In the genomic region with DNA sequence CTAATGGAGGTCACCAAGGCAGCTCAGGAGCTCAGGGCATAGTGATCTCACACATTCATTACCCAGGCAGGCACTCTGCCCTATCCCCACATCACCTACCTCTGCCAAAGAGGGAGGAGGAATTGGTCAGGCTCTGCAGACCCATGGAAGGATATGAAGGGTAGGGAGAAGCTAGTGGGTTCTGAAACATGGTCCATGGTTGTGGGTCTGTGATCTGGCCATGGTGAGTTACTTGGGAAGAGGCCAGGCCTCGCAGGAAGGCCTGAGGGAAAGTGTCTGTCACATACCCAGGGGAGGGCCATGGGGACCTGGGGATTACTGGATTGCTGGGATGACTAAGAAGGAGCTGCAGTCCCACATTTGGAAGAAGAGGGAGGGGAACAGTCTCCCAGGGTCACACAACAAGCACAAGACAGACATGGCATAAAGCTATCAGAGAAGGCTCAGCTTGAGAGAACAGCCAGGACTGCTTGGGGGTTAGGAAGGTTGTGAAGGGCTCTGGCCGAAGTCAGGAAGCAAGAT, we compare ENCODE assay signal across 21 cellular contexts. TPM values are rescaled to one million over a fixed set of nuclear protein-coding genes. Genes with fewer than 3 reads are reported as not detected.
A peak's percentile ranks its signal among the peaks of the same experiment; 100 is the strongest.
DNase-seq lines count a peak whose midpoint lies in the region; ATAC-seq lines count a peak whose summit lies in the region.
"Had no signal": no experiment of that assay in that cellular context is flagged by ENCODE, and none has a peak within 500 bp of the region (broad histone marks: within the 10 kb centered on the region; RNA-seq: fewer than 3 reads in every experiment).

No MANE protein-coding gene starts in this region.

- H3K4me3 Mint-ChIP-seq in activated CD4-positive, alpha-beta memory T cell treated with anti-CD3 and anti-CD28 coated beads for 36 hours: no peak overlapping the region
- no peak overlapping the region for H3K4me3 Mint-ChIP-seq in stimulated activated effector memory CD8-positive, alpha-beta T cell treated with anti-CD3 and anti-CD28 coated beads, Interleukin-12 subunit alpha, Interleukin-12 subunit beta, amount 100 ng/mL, for 72 hours
- H3K4me3 Mint-ChIP-seq in naive thymus-derived CD8-positive, alpha-beta T cell: no peak overlapping the region
- H3K4me3 Mint-ChIP-seq: GM23338 had no signal

- H3K9me3 Mint-ChIP-seq in activated CD4-positive, alpha-beta memory T cell treated with anti-CD3 and anti-CD28 coated beads for 36 hours: no peaks in the 10 kb centered on the region
- no peaks in the 10 kb centered on the region for H3K9me3 Mint-ChIP-seq in stimulated activated effector memory CD8-positive, alpha-beta T cell treated with anti-CD3 and anti-CD28 coated beads, Interleukin-12 subunit alpha, Interleukin-12 subunit beta, amount 100 ng/mL, for 72 hours
- peaks cover 0 to 4% (median 0%) of the 10 kb centered on the region in 9 donors for H3K9me3 Mint-ChIP-seq in naive thymus-derived CD8-positive, alpha-beta T cell
- H3K9me3 Mint-ChIP-seq: GM23338 had no signal

- intact Hi-C loops in activated CD4-positive, alpha-beta memory T cell treated with anti-CD3 and anti-CD28 coated beads for 36 hours (cut with micrococcal nuclease): no loop called here

- peak; percentile 8 for DNase-seq in EH (ENCODE audit: low read depth)
- DNase-seq in activated CD4-positive, alpha-beta memory T cell treated with anti-CD3 and anti-CD28 coated beads for 36 hours: peak; percentile 4
- peak; percentile 33 for DNase-seq in left lobe of liver (ENCODE audit: low spot score)
- DNase-seq in stimulated activated effector memory CD8-positive, alpha-beta T cell treated with anti-CD3 and anti-CD28 coated beads, Interleukin-12 subunit alpha, Interleukin-12 subunit beta, amount 100 ng/mL, for 72 hours (ENCODE audit: low spot score in 2 of 2): peak in 1 of 2 donors; percentile 26
- DNase-seq in SIG-M5 treated with dmso at 0.1 percent for 504 hours (lab: John Stamatoyannopoulos, UW; ENCODE audit: unreplicated experiment): no peak
- DNase-seq in naive thymus-derived CD8-positive, alpha-beta T cell: no peak
- DNase-seq: ACHN, GF-D8, Kasumi-1, MM.1S, NCI-H1092, NCI-H1436 treated with DMSO at 0.1 percent for 48 hours, NCI-H2029, NCI-H345, NCI-H526, PC-9 had no signal

- CTCF ChIA-PET in activated CD4-positive, alpha-beta memory T cell treated with anti-CD3 and anti-CD28 coated beads for 36 hours (lab: Charles Lee): interaction anchor here (0.5 to 1.2 kb wide), 2 partner anchors 23 to 169 kb away, joined by 3 read pairs; no protein-coding TSS in a partner anchor

- no peak for ATAC-seq in left lobe of liver
- ATAC-seq in stimulated activated effector memory CD8-positive, alpha-beta T cell treated with anti-CD3 and anti-CD28 coated beads, Interleukin-12 subunit alpha, Interleukin-12 subunit beta, amount 100 ng/mL, for 72 hours: no peak
- no peak for ATAC-seq in GM18870 (IDR thresholded peaks at IDR 0.05; ENCODE audit: unreplicated experiment)
- no peak for ATAC-seq in naive thymus-derived CD8-positive, alpha-beta T cell
- ATAC-seq: GM23338, HCT116 had no signal

- H3K27ac Mint-ChIP-seq in activated CD4-positive, alpha-beta memory T cell treated with anti-CD3 and anti-CD28 coated beads for 36 hours: no peak overlapping the region
- peak overlapping the region; percentile 20 for H3K27ac Mint-ChIP-seq in stimulated activated effector memory CD8-positive, alpha-beta T cell treated with anti-CD3 and anti-CD28 coated beads, Interleukin-12 subunit alpha, Interleukin-12 subunit beta, amount 100 ng/mL, for 72 hours
- peak overlapping the region in 1 of 10 donors; percentile 29 for H3K27ac Mint-ChIP-seq in naive thymus-derived CD8-positive, alpha-beta T cell
- H3K27ac Mint-ChIP-seq: GM23338 had no signal

- peaks cover 5% of the 10 kb centered on the region for H3K27me3 Mint-ChIP-seq in activated CD4-positive, alpha-beta memory T cell treated with anti-CD3 and anti-CD28 coated beads for 36 hours
- H3K27me3 Mint-ChIP-seq in naive thymus-derived CD8-positive, alpha-beta T cell: peaks cover 11 to 30% (median 22%) of the 10 kb centered on the region in 5 donors

- H3K36me3 Mint-ChIP-seq in activated CD4-positive, alpha-beta memory T cell treated with anti-CD3 and anti-CD28 coated beads for 36 hours: no peaks in the 10 kb centered on the region
- no peaks in the 10 kb centered on the region for H3K36me3 Mint-ChIP-seq in stimulated activated effector memory CD8-positive, alpha-beta T cell treated with anti-CD3 and anti-CD28 coated beads, Interleukin-12 subunit alpha, Interleukin-12 subunit beta, amount 100 ng/mL, for 72 hours
- no peaks in the 10 kb centered on the region for H3K36me3 Mint-ChIP-seq in naive thymus-derived CD8-positive, alpha-beta T cell
- H3K36me3 Mint-ChIP-seq: CD14-positive monocyte had no signal

- POLR2A ChIA-PET in activated CD4-positive, alpha-beta memory T cell treated with anti-CD3 and anti-CD28 coated beads for 36 hours (lab: Charles Lee): no interaction called here
- POLR2A ChIA-PET in naive thymus-derived CD8-positive, alpha-beta T cell (lab: Charles Lee): no interaction called here

- H3K4me1 Mint-ChIP-seq in activated CD4-positive, alpha-beta memory T cell treated with anti-CD3 and anti-CD28 coated beads for 36 hours (ENCODE audit: low read depth): no peaks in the 10 kb centered on the region
- H3K4me1 Mint-ChIP-seq in stimulated activated effector memory CD8-positive, alpha-beta T cell treated with anti-CD3 and anti-CD28 coated beads, Interleukin-12 subunit alpha, Interleukin-12 subunit beta, amount 100 ng/mL, for 72 hours: peaks cover 4% of the 10 kb centered on the region
- H3K4me1 Mint-ChIP-seq in naive thymus-derived CD8-positive, alpha-beta T cell: peaks cover 0 to 3% (median 0%) of the 10 kb centered on the region in 4 donors

RNA-seq across cellular contexts. Expression of gene PRSS50, which starts 1.4 kb away (rescaled TPM):
- total RNA-seq in activated CD4-positive, alpha-beta memory T cell treated with anti-CD3 and anti-CD28 coated beads for 36 hours: not detected
- total RNA-seq in left lobe of liver: 0.13 TPM
- not detected for total RNA-seq in naive thymus-derived CD8-positive, alpha-beta T cell
- polyA plus RNA-seq in naive thymus-derived CD8-positive, alpha-beta T cell: under 1 TPM in 1 of 3 donors, not detected in 2; 0.05 TPM
- total RNA-seq: SJSA1 had no signal
- polyA plus RNA-seq: CD14-positive monocyte had no signal

RNA-seq across cellular contexts. Expression of gene TMIE, which starts 17.9 kb away (rescaled TPM):
- total RNA-seq in activated CD4-positive, alpha-beta memory T cell treated with anti-CD3 and anti-CD28 coated beads for 36 hours: 1 to 10 TPM in 1 of 2 experiments, under 1 TPM in 1; 0.93 to 1.3 TPM
- 0.33 TPM for total RNA-seq in left lobe of liver
- total RNA-seq in naive thymus-derived CD8-positive, alpha-beta T cell: 1 to 10 TPM; 2.1 to 2.2 TPM
- polyA plus RNA-seq in naive thymus-derived CD8-positive, alpha-beta T cell: 1 to 10 TPM in 2 of 3 donors, under 1 TPM in 1; 0.29 to 1.4 (median 1.1) TPM
- total RNA-seq: SJSA1 had no signal
- polyA plus RNA-seq: CD14-positive monocyte had no signal

RNA-seq across cellular contexts. Expression of gene ALS2CL, which starts 25.6 kb away (rescaled TPM):
- 1 to 10 TPM; 4.0 to 4.3 TPM for total RNA-seq in activated CD4-positive, alpha-beta memory T cell treated with anti-CD3 and anti-CD28 coated beads for 36 hours
- total RNA-seq in left lobe of liver: 24.2 TPM
- total RNA-seq in naive thymus-derived CD8-positive, alpha-beta T cell: 10 to 100 TPM in 1 of 2 experiments, 1 to 10 TPM in 1; 9.1 to 10.2 TPM
- polyA plus RNA-seq in naive thymus-derived CD8-positive, alpha-beta T cell: 1 to 10 TPM in 1 of 3 donors, under 1 TPM in 2; 0.48 to 1.2 (median 0.85) TPM

Comparison
In these comparisons a context has a peak if more than half of its experiments do, and no peak if none do; other contexts are left out.
1. DNase-seq: peak in EH (single experiment), activated CD4-positive, alpha-beta memory T cell treated with anti-CD3 and anti-CD28 coated beads for 36 hours (single experiment) and left lobe of liver (single experiment); none in SIG-M5 treated with dmso at 0.1 percent for 504 hours (single experiment) and naive thymus-derived CD8-positive, alpha-beta T cell (0 of 10).